8 cellular contexts compared by ENCODE assay signal in the genomic region with DNA sequence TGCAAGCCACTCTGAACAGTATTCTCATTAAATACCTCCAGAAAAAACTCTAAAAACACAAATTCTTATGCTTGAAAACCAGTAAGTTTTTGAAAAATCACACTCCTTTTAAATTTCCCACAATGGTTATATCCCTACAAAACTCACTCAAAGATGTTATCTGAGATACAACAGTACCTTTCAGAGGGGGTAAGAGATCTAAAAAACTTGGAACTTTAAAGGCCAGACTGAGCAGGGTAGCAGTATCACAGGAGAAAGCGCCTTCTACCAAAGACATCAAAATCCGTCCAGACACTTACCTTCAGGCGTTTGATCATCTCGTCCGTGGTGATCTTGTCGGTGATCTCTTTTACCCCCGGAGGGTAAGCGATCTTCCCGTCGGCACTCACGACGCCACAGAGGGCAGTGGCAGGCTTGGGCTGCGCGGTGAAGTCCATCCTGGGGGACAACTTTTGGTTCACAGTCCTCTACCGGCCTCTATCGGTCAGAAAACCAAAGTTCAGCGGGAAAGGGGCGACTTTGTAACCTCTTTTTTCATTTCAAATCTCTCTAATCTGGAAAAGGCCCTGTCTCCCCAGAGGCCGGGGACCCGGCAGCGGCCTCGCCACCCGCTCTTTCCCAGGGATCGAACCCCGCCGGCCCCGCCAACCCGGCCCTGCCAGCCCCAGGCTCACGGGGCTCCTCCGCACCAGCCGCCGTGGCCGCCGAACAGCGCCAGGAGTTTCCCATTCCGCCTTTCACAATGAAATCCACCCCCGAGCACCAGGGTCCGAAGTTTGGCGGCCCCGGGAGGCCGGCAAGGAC. TPM values are rescaled to one million over a fixed set of nuclear protein-coding genes. Genes with fewer than 3 reads are reported as not detected.
DNase-seq lines count a peak whose midpoint lies in the region; ATAC-seq, FAIRE-seq and TF ChIP-seq lines count a peak whose summit lies in the region.

No MANE protein-coding gene starts in this region.

- no peaks in the 10 kb centered on the region for H3K9me3 ChIP-seq in MG63

- no peaks in the 10 kb centered on the region for H3K27me3 ChIP-seq in MG63

- no peaks in the 10 kb centered on the region for H3K9me3 Mint-ChIP-seq in neural crest cell
- no peaks in the 10 kb centered on the region for H3K9me3 Mint-ChIP-seq in stimulated activated naive CD8-positive, alpha-beta T cell treated with anti-CD3 and anti-CD28 coated beads, Interleukin-15, amount 100 ng/mL, for 72 hours

- H3K36me3 ChIP-seq in MG63 = peaks cover 32% of the 10 kb centered on the region

- peaks cover 31% of the 10 kb centered on the region for H3K4me1 Mint-ChIP-seq in neural crest cell
- H3K4me1 Mint-ChIP-seq in stimulated activated naive CD8-positive, alpha-beta T cell treated with anti-CD3 and anti-CD28 coated beads, Interleukin-15, amount 100 ng/mL, for 72 hours = peaks cover 41% of the 10 kb centered on the region

- H3K4me3 Mint-ChIP-seq in neural crest cell = peak overlapping the region; percentile 90
- peak overlapping the region; percentile 89 to 90 for H3K4me3 Mint-ChIP-seq in stimulated activated naive CD8-positive, alpha-beta T cell treated with anti-CD3 and anti-CD28 coated beads, Interleukin-15, amount 100 ng/mL, for 72 hours

- H3K4me3 ChIP-seq in MG63 = peak overlapping the region; percentile 82

- H3K36me3 Mint-ChIP-seq in neural crest cell (ENCODE audit: low read depth) = peaks cover 18% of the 10 kb centered on the region

- peak overlapping the region; percentile 21 for H3K27ac Mint-ChIP-seq in neural crest cell (ENCODE audit: unreplicated experiment)
- peak overlapping the region; percentile 95 to 98 for H3K27ac Mint-ChIP-seq in stimulated activated naive CD8-positive, alpha-beta T cell treated with anti-CD3 and anti-CD28 coated beads, Interleukin-15, amount 100 ng/mL, for 72 hours

- FAIRE-seq in D721Med (lab: Jason Lieb, UNC) = no peak

- H3K27me3 Mint-ChIP-seq in neural crest cell (ENCODE audit: low read depth) = no peaks in the 10 kb centered on the region
- H3K27me3 Mint-ChIP-seq in stimulated activated naive CD8-positive, alpha-beta T cell treated with anti-CD3 and anti-CD28 coated beads, Interleukin-15, amount 100 ng/mL, for 72 hours = no peaks in the 10 kb centered on the region

- DNase-seq in D721Med (ENCODE audit: insufficient read length, low spot score) (no peak), H4 (ENCODE audit: low spot score) (peak; percentile 83), MG63 (peak; percentile 61), SHP77 treated with DMSO at 0.1 percent for 48 hours (lab: John Stamatoyannopoulos, UW) (peak; percentile 3), foreskin melanocyte (peak; percentile 79), neural crest cell (ENCODE audit: low read depth, low spot score) (peak; percentile 67)
- DNase-seq in activated naive CD4-positive, alpha-beta T cell treated with Interleukin-2 at 50 U/mL for 16 hours = peak; percentile 75
- peak; percentile 70 to 78 for DNase-seq in stimulated activated naive CD8-positive, alpha-beta T cell treated with anti-CD3 and anti-CD28 coated beads, Interleukin-15, amount 100 ng/mL, for 72 hours

- TF ChIP-seq CTCF in D721Med (IDR thresholded peaks at IDR 0.05; ENCODE audit: insufficient read depth, missing control alignments) (peak; percentile 82), neural crest cell (conservative IDR thresholded peaks at IDR 0.05) (peak; percentile 86)

- ATAC-seq in stimulated activated naive CD8-positive, alpha-beta T cell treated with anti-CD3 and anti-CD28 coated beads, Interleukin-15, amount 100 ng/mL, for 72 hours = peak; percentile 43

RNA-seq across cellular contexts. Expression of gene PDS5A, which starts 1.4 kb away (rescaled TPM):
- 37.0 and 48.0 TPM in 2 replicates for total RNA-seq in H4 (2014; rRNA removed; shearing (Covaris generic))
- total RNA-seq in MG63 (2014; rRNA removed; shearing (Covaris generic); ENCODE audit: low replicate concordance) = 19.2 and 30.7 TPM in 2 replicates
- 82.1 and 83.1 TPM in 2 replicates for total RNA-seq in neural crest cell
